11 cellular contexts compared by ENCODE assay signal in the genomic region with DNA sequence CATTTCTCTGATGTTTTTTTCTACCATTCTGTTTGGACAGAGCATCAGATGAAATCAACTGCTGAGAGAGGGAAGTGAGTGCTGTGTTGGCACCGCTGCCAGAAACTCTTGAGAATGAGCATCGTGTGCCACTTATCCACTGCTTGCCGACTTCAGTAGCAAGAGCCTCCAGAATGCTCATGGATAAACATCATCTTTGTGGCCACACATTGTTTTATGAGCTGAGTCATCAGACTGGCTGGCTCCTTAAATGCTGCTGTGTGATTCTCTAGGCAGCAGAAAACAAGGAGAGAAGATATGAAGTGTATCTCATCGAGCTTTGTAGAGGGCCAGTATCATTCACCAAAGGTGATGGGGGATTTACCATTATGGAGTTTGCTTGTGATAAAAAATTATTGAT. TPM values are rescaled to one million over a fixed set of nuclear protein-coding genes. Genes with fewer than 3 reads are reported as not detected.
DNase-seq lines count a peak whose midpoint lies in the region; ATAC-seq and TF ChIP-seq lines count a peak whose summit lies in the region.
"Had no signal": no experiment of that assay in that cellular context is flagged by ENCODE, and none has a peak within 500 bp of the region (broad histone marks: within the 10 kb centered on the region; RNA-seq: fewer than 3 reads in every experiment).

No MANE protein-coding gene starts in this region.

- intact Hi-C loops in prostate gland (cut with DNase I) (no loop called here), spleen (cut with DNase I; ENCODE audit: low total_unique reads) (no loop called here), natural killer cell (cut with micrococcal nuclease) (no loop called here)

- H3K4me3 Mint-ChIP-seq in natural killer cell: no peak overlapping the region
- H3K4me3 Mint-ChIP-seq in activated naive CD8-positive, alpha-beta T cell treated with anti-CD3 and anti-CD28 coated beads, Interleukin-2, amount 50 U/mL, for 24 hours: no peak overlapping the region

- H3K36me3 ChIP-seq in prostate gland (no peaks in the 10 kb centered on the region), spleen (no peaks in the 10 kb centered on the region)

- H3K27me3 Mint-ChIP-seq in natural killer cell (ENCODE audit: low read depth in 2 of 2): peaks cover 13 to 15% of the 10 kb centered on the region in 2 donors
- peaks cover 28% of the 10 kb centered on the region for H3K27me3 Mint-ChIP-seq in activated naive CD8-positive, alpha-beta T cell treated with anti-CD3 and anti-CD28 coated beads, Interleukin-2, amount 50 U/mL, for 24 hours

- peak; percentile 91 for DNase-seq in H4 (ENCODE audit: low spot score)
- DNase-seq in NCI-H2227 (lab: John Stamatoyannopoulos, UW; ENCODE audit: unreplicated experiment): peak; percentile 51
- peak; percentile 65 for DNase-seq in dermis blood vessel endothelial cell
- peak; percentile 44 for DNase-seq in prostate gland (ENCODE audit: low spot score)
- no peak for DNase-seq in spleen
- DNase-seq in natural killer cell: no peak
- DNase-seq in activated naive CD8-positive, alpha-beta T cell treated with anti-CD3 and anti-CD28 coated beads, Interleukin-2, amount 50 U/mL, for 24 hours: no peak
- DNase-seq: effector CD4-positive, alpha-beta T cell; NCI-H2171 had no signal

- H3K27ac ChIP-seq in prostate gland (no peak overlapping the region), spleen (no peak overlapping the region)

- H3K9me3 Mint-ChIP-seq in natural killer cell: no peaks in the 10 kb centered on the region
- H3K9me3 Mint-ChIP-seq in activated naive CD8-positive, alpha-beta T cell treated with anti-CD3 and anti-CD28 coated beads, Interleukin-2, amount 50 U/mL, for 24 hours: no peaks in the 10 kb centered on the region
- H3K9me3 Mint-ChIP-seq: nephron had no signal

- TF ChIP-seq CTCF in prostate gland (IDR thresholded peaks at IDR 0.05) (no peak), spleen (IDR thresholded peaks at IDR 0.05 in 8 of 11, conservative IDR thresholded peaks at IDR 0.05 in 3 of 11) (no peak), natural killer cell (IDR thresholded peaks at IDR 0.05) (no peak)

- H3K27ac Mint-ChIP-seq in natural killer cell: no peak overlapping the region
- H3K27ac Mint-ChIP-seq in activated naive CD8-positive, alpha-beta T cell treated with anti-CD3 and anti-CD28 coated beads, Interleukin-2, amount 50 U/mL, for 24 hours: no peak overlapping the region
- H3K27ac Mint-ChIP-seq: nephron had no signal

- H3K4me1 ChIP-seq in prostate gland (replicated peaks) (no peaks in the 10 kb centered on the region), spleen (peaks cover 0 to 18% (median 14%) of the 10 kb centered on the region in 6 donors)

- ATAC-seq in GM21737 (IDR thresholded peaks at IDR 0.05; ENCODE audit: unreplicated experiment) (no peak), natural killer cell (no peak)
- ATAC-seq in activated naive CD8-positive, alpha-beta T cell treated with anti-CD3 and anti-CD28 coated beads, Interleukin-2, amount 50 U/mL, for 24 hours: no peak

- peaks cover 0 to 6% of the 10 kb centered on the region in 2 donors for H3K4me1 Mint-ChIP-seq in natural killer cell
- peaks cover 24% of the 10 kb centered on the region for H3K4me1 Mint-ChIP-seq in activated naive CD8-positive, alpha-beta T cell treated with anti-CD3 and anti-CD28 coated beads, Interleukin-2, amount 50 U/mL, for 24 hours

- H3K4me3 ChIP-seq in prostate gland (no peak overlapping the region), spleen (no peak overlapping the region)

- no peak for TF ChIP-seq POLR2A in prostate gland (IDR thresholded peaks at IDR 0.05)
- no peak for TF ChIP-seq POLR2A in spleen (IDR thresholded peaks at IDR 0.05)

- H3K9me3 ChIP-seq in prostate gland (no peaks in the 10 kb centered on the region), spleen (no peaks in the 10 kb centered on the region)

- no peaks in the 10 kb centered on the region for H3K27me3 ChIP-seq in prostate gland (replicated peaks; ENCODE audit: insufficient read depth)
- H3K27me3 ChIP-seq in spleen (replicated peaks in 1 of 7): peaks cover under 1 to 46% (median 18%) of the 10 kb centered on the region in 7 donors

- WGBS in prostate gland: 21% methylated on average over 4 of the region's 4 CpGs
- 59 to 80% (median 74%) methylated on average over 4 of the region's 4 CpGs for WGBS in spleen, 5 donors

- no peaks in the 10 kb centered on the region for H3K36me3 Mint-ChIP-seq in natural killer cell
- H3K36me3 Mint-ChIP-seq in activated naive CD8-positive, alpha-beta T cell treated with anti-CD3 and anti-CD28 coated beads, Interleukin-2, amount 50 U/mL, for 24 hours (ENCODE audit: low read depth): no peaks in the 10 kb centered on the region

RNA-seq across cellular contexts. Expression of a gene that starts 3.4 kb away (rescaled TPM):
- total RNA-seq in H4 (2014; rRNA removed; shearing (Covaris generic)): 0.02 and 0.12 TPM in 2 replicates
- total RNA-seq in dermis blood vessel endothelial cell (under 0.01 TPM in 1 of 2 replicates, not detected in the other), prostate gland (1 to 10 TPM in 1 of 2 donors, under 1 TPM in 1; 0.36 to 6.3 TPM), spleen (1 to 10 TPM in 1 of 7 donors, under 1 TPM in 6; 0.21 to 2.1 (median 0.60) TPM), natural killer cell (1 to 10 TPM; 1.4 to 2.4 (median 1.7) TPM)
- polyA plus RNA-seq in spleen: under 1 TPM; 0.08 to 0.38 (median 0.37) TPM

RNA-seq across cellular contexts. Expression of a gene that starts 54.4 kb away (rescaled TPM):
- total RNA-seq in H4 (2014; rRNA removed; shearing (Covaris generic)): 25.5 and 28.6 TPM in 2 replicates
- total RNA-seq in dermis blood vessel endothelial cell: 9.2 and 11.9 TPM in 2 replicates
- total RNA-seq in prostate gland: 10 to 100 TPM; 33.2 to 52.3 TPM
- total RNA-seq in spleen: 10 to 100 TPM; 34.7 to 55.0 (median 44.9) TPM
- 10 to 100 TPM; 18.0 to 34.8 (median 18.9) TPM for polyA plus RNA-seq in spleen
- 10 to 100 TPM; 48.0 to 57.7 (median 49.3) TPM for total RNA-seq in natural killer cell

RNA-seq across cellular contexts. Expression of a gene that starts 59.8 kb away (rescaled TPM):
- 0.23 and 1.3 TPM in 2 replicates for total RNA-seq in H4 (2014; rRNA removed; shearing (Covaris generic))
- 0.37 and 0.51 TPM in 2 replicates for total RNA-seq in dermis blood vessel endothelial cell
- total RNA-seq in prostate gland: 1 to 10 TPM; 5.1 to 7.6 TPM
- total RNA-seq in spleen: 10 to 100 TPM in 5 of 7 donors, 1 to 10 TPM in 2; 8.7 to 23.6 (median 14.0) TPM
- polyA plus RNA-seq in spleen: 1 to 10 TPM; 2.9 to 7.4 (median 6.7) TPM
- total RNA-seq in natural killer cell: 10 to 100 TPM in 2 of 3 donors, 1 to 10 TPM in 1; 2.4 to 23.6 (median 11.3) TPM

Comparison
In these comparisons a context has a peak if more than half of its experiments do, and no peak if none do; other contexts are left out.
1. DNase-seq: peak in H4 (single experiment), NCI-H2227 (single experiment), dermis blood vessel endothelial cell (single experiment) and prostate gland (single experiment); none in spleen (single experiment), natural killer cell (single experiment) and activated naive CD8-positive, alpha-beta T cell treated with anti-CD3 and anti-CD28 coated beads, Interleukin-2, amount 50 U/mL, for 24 hours (single experiment).